11 cellular contexts compared by ENCODE assay signal in genomic region chr1:78142731-78143130, GRCh38.
DNase-seq lines count a peak whose midpoint lies in the region; ATAC-seq and TF ChIP-seq lines count a peak whose summit lies in the region.
"Had no signal": no experiment of that assay in that cellular context is flagged by ENCODE, and none has a peak within 500 bp of the region (broad histone marks: within the 10 kb centered on the region; RNA-seq: fewer than 3 reads in every experiment).

No MANE protein-coding gene starts in this region.

- no peaks in the 10 kb centered on the region for H3K9me3 Mint-ChIP-seq in stimulated activated naive CD8-positive, alpha-beta T cell treated with anti-CD3 and anti-CD28 coated beads, Interleukin-15, Interleukin-2, amounts not matched to agents 100 ng/mL and 50 ng/mL, for 24 hours
- H3K9me3 Mint-ChIP-seq in activated naive CD8-positive, alpha-beta T cell treated with anti-CD3 and anti-CD28 coated beads, Interleukin-2, amount 10 ng/mL, durations not matched to agents 7 days and 5 days: no peaks in the 10 kb centered on the region
- no peaks in the 10 kb centered on the region for H3K9me3 Mint-ChIP-seq in Caco-2 (ENCODE audit: unreplicated experiment)

- peaks cover 22% of the 10 kb centered on the region for H3K4me1 Mint-ChIP-seq in stimulated activated naive CD8-positive, alpha-beta T cell treated with anti-CD3 and anti-CD28 coated beads, Interleukin-15, Interleukin-2, amounts not matched to agents 100 ng/mL and 50 ng/mL, for 24 hours (ENCODE audit: low read depth)
- peaks cover 17% of the 10 kb centered on the region for H3K4me1 Mint-ChIP-seq in activated naive CD8-positive, alpha-beta T cell treated with anti-CD3 and anti-CD28 coated beads, Interleukin-2, amount 10 ng/mL, durations not matched to agents 7 days and 5 days
- H3K4me1 Mint-ChIP-seq in Caco-2 (ENCODE audit: low read depth, unreplicated experiment): no peaks in the 10 kb centered on the region

- no peaks in the 10 kb centered on the region for H3K4me1 ChIP-seq in Caco-2
- H3K4me1 ChIP-seq: ascending aorta had no signal

- no peaks in the 10 kb centered on the region for H3K36me3 Mint-ChIP-seq in stimulated activated naive CD8-positive, alpha-beta T cell treated with anti-CD3 and anti-CD28 coated beads, Interleukin-15, Interleukin-2, amounts not matched to agents 100 ng/mL and 50 ng/mL, for 24 hours (ENCODE audit: low read depth)
- no peaks in the 10 kb centered on the region for H3K36me3 Mint-ChIP-seq in activated naive CD8-positive, alpha-beta T cell treated with anti-CD3 and anti-CD28 coated beads, Interleukin-2, amount 10 ng/mL, durations not matched to agents 7 days and 5 days
- no peaks in the 10 kb centered on the region for H3K36me3 Mint-ChIP-seq in Caco-2 (ENCODE audit: insufficient read depth, unreplicated experiment)

- peak overlapping the region; percentile 22 for H3K27ac Mint-ChIP-seq in stimulated activated naive CD8-positive, alpha-beta T cell treated with anti-CD3 and anti-CD28 coated beads, Interleukin-15, Interleukin-2, amounts not matched to agents 100 ng/mL and 50 ng/mL, for 24 hours
- H3K27ac Mint-ChIP-seq in activated naive CD8-positive, alpha-beta T cell treated with anti-CD3 and anti-CD28 coated beads, Interleukin-2, amount 10 ng/mL, durations not matched to agents 7 days and 5 days: peak overlapping the region; percentile 93
- H3K27ac Mint-ChIP-seq in Caco-2 (ENCODE audit: unreplicated experiment): no peak overlapping the region

- no peak overlapping the region for H3K4me3 ChIP-seq in Caco-2 (ENCODE audit: low read depth, low read length)
- H3K4me3 ChIP-seq: ascending aorta had no signal

- no peaks in the 10 kb centered on the region for H3K36me3 ChIP-seq in Caco-2 (ENCODE audit: control insufficient read depth, insufficient read depth, low read length)
- H3K36me3 ChIP-seq: ascending aorta had no signal

- H3K4me3 Mint-ChIP-seq in stimulated activated naive CD8-positive, alpha-beta T cell treated with anti-CD3 and anti-CD28 coated beads, Interleukin-15, Interleukin-2, amounts not matched to agents 100 ng/mL and 50 ng/mL, for 24 hours: no peak overlapping the region
- peak overlapping the region; percentile 85 for H3K4me3 Mint-ChIP-seq in activated naive CD8-positive, alpha-beta T cell treated with anti-CD3 and anti-CD28 coated beads, Interleukin-2, amount 10 ng/mL, durations not matched to agents 7 days and 5 days
- no peak overlapping the region for H3K4me3 Mint-ChIP-seq in Caco-2 (ENCODE audit: unreplicated experiment)

- DNase-seq in stimulated activated naive CD8-positive, alpha-beta T cell treated with anti-CD3 and anti-CD28 coated beads, Interleukin-15, Interleukin-2, amounts not matched to agents 100 U/mL and 50 U/mL, for 24 hours: no peak
- DNase-seq in activated naive CD8-positive, alpha-beta T cell treated with anti-CD3 and anti-CD28 coated beads, Interleukin-2, amount 10 ng/mL, durations not matched to agents 7 days and 5 days: no peak
- DNase-seq in Caco-2 (no peak), cardiac septum (ENCODE audit: low spot score) (no peak), NCI-H146 treated with DMSO at 0.1 percent for 48 hours (lab: John Stamatoyannopoulos, UW; ENCODE audit: unreplicated experiment) (no peak)
- DNase-seq in stimulated activated naive CD4-positive, alpha-beta T cell (lab: John Stamatoyannopoulos, UW): no peak
- DNase-seq: left colon; NK-92 treated with Interleukin-12 subunit alpha and Interleukin-12 subunit beta, amount 100 ng/mL, for 24 hours had no signal

- CTCF ChIA-PET in Caco-2 (lab: Charles Lee): no interaction called here

- H3K27me3 Mint-ChIP-seq in stimulated activated naive CD8-positive, alpha-beta T cell treated with anti-CD3 and anti-CD28 coated beads, Interleukin-15, Interleukin-2, amounts not matched to agents 100 ng/mL and 50 ng/mL, for 24 hours: peaks cover 4% of the 10 kb centered on the region
- peaks cover 4% of the 10 kb centered on the region for H3K27me3 Mint-ChIP-seq in activated naive CD8-positive, alpha-beta T cell treated with anti-CD3 and anti-CD28 coated beads, Interleukin-2, amount 10 ng/mL, durations not matched to agents 7 days and 5 days
- no peaks in the 10 kb centered on the region for H3K27me3 Mint-ChIP-seq in Caco-2 (ENCODE audit: insufficient read depth, unreplicated experiment)

- no TSS peak for BruUV-seq in Caco-2 (replicated peaks; lab: Mats Ljungman, UMichigan)

- intact Hi-C loops in Caco-2 (cut with micrococcal nuclease; ENCODE audit: unreplicated experiment): loop anchor here (10.0 kb wide), 1 partner anchor 182 kb away; no protein-coding TSS in a partner anchor
- intact Hi-C loops in cardiac septum (cut with DNase I): loop anchor here (10.0 kb wide), 1 partner anchor 112 kb away; no protein-coding TSS in a partner anchor

- no peak for ATAC-seq in stimulated activated naive CD8-positive, alpha-beta T cell treated with anti-CD3 and anti-CD28 coated beads, Interleukin-15, Interleukin-2, amounts not matched to agents 100 U/mL and 50 U/mL, for 24 hours
- peak; percentile 8 for ATAC-seq in HG03064 (IDR thresholded peaks at IDR 0.05; ENCODE audit: low read depth, unreplicated experiment)
- no peak for ATAC-seq in activated naive CD8-positive, alpha-beta T cell treated with anti-CD3 and anti-CD28 coated beads, Interleukin-2, amount 10 ng/mL, durations not matched to agents 7 days and 5 days (ENCODE audit: low read depth)

- POLR2A ChIA-PET in activated naive CD8-positive, alpha-beta T cell treated with anti-CD3 and anti-CD28 coated beads, Interleukin-2, amount 10 ng/mL, durations not matched to agents 7 days and 5 days (lab: Charles Lee): interaction anchor here (0.9 kb wide), 1 partner anchor 138 kb away, joined by 6 read pairs; the partner anchor contains the start of gene DNAJB4
- POLR2A ChIA-PET in Caco-2 (lab: Charles Lee): no interaction called here

- TF ChIP-seq CTCF in Caco-2 (IDR thresholded peaks at IDR 0.05; ENCODE audit: insufficient read depth in 1 of 2, low read depth in 1 of 2, low read length in 1 of 2, severe bottlenecking in 1 of 2, unreplicated experiment in 1 of 2): no peak

- no peaks in the 10 kb centered on the region for H3K9me3 ChIP-seq in Caco-2
- H3K9me3 ChIP-seq: ascending aorta had no signal

- no peaks in the 10 kb centered on the region for H3K27me3 ChIP-seq in Caco-2 (replicated peaks; ENCODE audit: control insufficient read depth, insufficient read depth, low read length)
- H3K27me3 ChIP-seq: ascending aorta had no signal
